Comparison of ENCODE assay signal across 2 cellular contexts in genomic region chr14:65709576-65709975, GRCh38.
TF ChIP-seq lines count a peak whose summit lies in the region.

No MANE protein-coding gene starts in this region.

TF ChIP-seq in endothelial cell of umbilical vein, 7 proteins besides CTCF, POLR2A, EP300 and RAD21 (continued from another document):
- TF ChIP-seq GATA2 (IDR thresholded peaks at IDR 0.05; ENCODE audit: insufficient read depth, insufficient read length, low read depth, low read length) = no peak
- TF ChIP-seq JUN (IDR thresholded peaks at IDR 0.05; ENCODE audit: borderline replicate concordance, insufficient read depth, insufficient read length, low read depth) = no peak
- no peak for TF ChIP-seq MYC (IDR thresholded peaks at IDR 0.05; ENCODE audit: low read depth, low read length)
- no peak for TF ChIP-seq MAX (IDR thresholded peaks at IDR 0.05; ENCODE audit: insufficient read depth, insufficient read length)

TF ChIP-seq in SK-N-SH treated with all-trans-retinoic acid at 6 μM for 48 hours, 23 proteins besides CTCF, POLR2A, EP300 and RAD21 (continued from another document):
- TF ChIP-seq PPARA (CRISPR knock-in tag; IDR thresholded peaks at IDR 0.05; ENCODE audit: borderline replicate concordance) (no peak), TCF4 (CRISPR knock-in tag; IDR thresholded peaks at IDR 0.05; ENCODE audit: borderline replicate concordance) (no peak), ARNTL (CRISPR knock-in tag; IDR thresholded peaks at IDR 0.05; ENCODE audit: borderline replicate concordance, low read depth) (no peak), ZNF8 (CRISPR knock-in tag; IDR thresholded peaks at IDR 0.05) (no peak)
- TF ChIP-seq, protein P1, sequence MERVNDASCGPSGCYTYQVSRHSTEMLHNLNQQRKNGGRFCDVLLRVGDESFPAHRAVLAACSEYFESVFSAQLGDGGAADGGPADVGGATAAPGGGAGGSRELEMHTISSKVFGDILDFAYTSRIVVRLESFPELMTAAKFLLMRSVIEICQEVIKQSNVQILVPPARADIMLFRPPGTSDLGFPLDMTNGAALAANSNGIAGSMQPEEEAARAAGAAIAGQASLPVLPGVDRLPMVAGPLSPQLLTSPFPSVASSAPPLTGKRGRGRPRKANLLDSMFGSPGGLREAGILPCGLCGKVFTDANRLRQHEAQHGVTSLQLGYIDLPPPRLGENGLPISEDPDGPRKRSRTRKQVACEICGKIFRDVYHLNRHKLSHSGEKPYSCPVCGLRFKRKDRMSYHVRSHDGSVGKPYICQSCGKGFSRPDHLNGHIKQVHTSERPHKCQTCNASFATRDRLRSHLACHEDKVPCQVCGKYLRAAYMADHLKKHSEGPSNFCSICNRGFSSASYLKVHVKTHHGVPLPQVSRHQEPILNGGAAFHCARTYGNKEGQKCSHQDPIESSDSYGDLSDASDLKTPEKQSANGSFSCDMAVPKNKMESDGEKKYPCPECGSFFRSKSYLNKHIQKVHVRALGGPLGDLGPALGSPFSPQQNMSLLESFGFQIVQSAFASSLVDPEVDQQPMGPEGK (CRISPR knock-in tag; IDR thresholded peaks at IDR 0.05; ENCODE audit: borderline replicate concordance) = no peak
TF ChIP-seq in SK-N-SH treated with all-trans-retinoic acid at 6 μM for 48 hours: peak in this region for 0.
